In the genomic region with DNA sequence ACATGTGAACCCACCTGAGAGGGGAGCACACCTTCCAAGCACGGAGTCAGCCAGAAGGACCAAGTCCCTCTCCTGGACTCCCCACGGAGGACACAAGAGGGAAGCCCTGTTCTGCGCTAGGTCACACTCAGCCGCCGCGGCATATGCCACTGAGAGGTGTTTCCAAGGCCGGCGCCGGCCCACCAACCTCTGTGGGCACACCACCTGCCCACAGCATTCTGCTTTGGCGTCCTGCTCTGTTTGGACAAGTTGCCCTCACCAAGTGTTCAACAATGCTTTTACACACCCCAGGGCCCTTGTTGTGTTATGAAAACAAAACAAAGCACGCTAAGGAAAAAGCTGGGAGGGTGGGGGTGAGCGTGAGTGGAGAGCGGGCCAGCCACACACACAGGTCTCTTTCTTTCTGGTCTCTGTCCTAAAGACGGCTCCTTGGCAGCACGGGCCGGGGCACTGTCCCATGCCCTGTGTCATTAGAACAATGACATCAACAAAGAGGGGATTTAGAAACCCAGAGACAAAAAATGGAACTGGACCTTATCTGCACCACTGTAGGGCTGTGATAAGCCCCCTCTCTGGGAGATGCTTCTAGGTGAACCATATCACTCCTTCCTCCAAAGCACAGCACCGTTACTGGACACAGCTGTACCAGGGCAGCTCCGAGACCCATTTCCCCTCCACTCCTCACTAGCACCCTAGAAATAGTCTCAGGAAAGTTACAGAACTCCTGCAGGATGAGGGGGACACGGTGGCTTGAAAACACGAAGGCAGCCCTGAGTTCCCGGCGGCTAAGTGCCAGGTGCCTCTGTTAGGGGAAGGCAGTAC, we compare ENCODE assay signal across 8 cellular contexts. TPM values are rescaled to one million over a fixed set of nuclear protein-coding genes. Genes with fewer than 3 reads are reported as not detected.
A peak's percentile ranks its signal among the peaks of the same experiment; 100 is the strongest.
DNase-seq lines count a peak whose midpoint lies in the region; ATAC-seq and TF ChIP-seq lines count a peak whose summit lies in the region.

No MANE protein-coding gene starts in this region.

- intact Hi-C loops in psoas muscle (cut with DNase I), result loop anchor here in 1 of 2 donors (5.0 kb wide), 1 partner anchor 106 kb away; no protein-coding TSS in a partner anchor

- H3K79me2 ChIP-seq in DND-41 (ENCODE audit: insufficient read depth, low read length), result peaks cover 52% of the 10 kb centered on the region
- peaks cover 91% of the 10 kb centered on the region for H3K79me2 ChIP-seq in fibroblast of lung (ENCODE audit: control insufficient read depth, insufficient read depth, low read length)

- H3K4me3 ChIP-seq in DND-41 (ENCODE audit: low read depth in 1 of 2, low read length in 2 of 2), result peak overlapping the region in 1 of 2 experiments; percentile 28; a peak in 1 of 4 replicates
- H3K4me3 ChIP-seq in SJSA1, result no peak overlapping the region
- no peak overlapping the region for H3K4me3 ChIP-seq in fibroblast of lung (replicated peaks in 1 of 4; ENCODE audit: control extremely low read depth in 1 of 4, insufficient read depth in 1 of 4, low read depth in 3 of 4, low read length in 4 of 4)
- peak overlapping the region; percentile 22 for H3K4me3 ChIP-seq in psoas muscle

- DNase-seq in DND-41 (peak; percentile 32), SJSA1 (ENCODE audit: low read depth in 1 of 2, low spot score in 2 of 2) (peak; percentile 79 to 85), fibroblast of lung (ENCODE audit: low read depth in 2 of 2) (no peak), psoas muscle (no peak), germinal center (ENCODE audit: low spot score) (no peak), left lobe of liver (ENCODE audit: low spot score) (no peak), AG08395 (ENCODE audit: low spot score) (no peak), ecto neural progenitor cell (ENCODE audit: low spot score) (no peak)

- TF ChIP-seq CTCF in DND-41 (IDR thresholded peaks at IDR 0.05; ENCODE audit: borderline replicate concordance, extremely low read depth, low read length, poor library complexity, severe bottlenecking) (no peak), fibroblast of lung (conservative IDR thresholded peaks at IDR 0.05 in 1 of 2, IDR thresholded peaks at IDR 0.05 in 1 of 2; ENCODE audit: low read depth in 1 of 2, low read length in 2 of 2) (no peak), psoas muscle (IDR thresholded peaks at IDR 0.05) (no peak)

- H3K9ac ChIP-seq in DND-41 (ENCODE audit: low read depth, low read length) (peak overlapping the region; percentile 48), fibroblast of lung (ENCODE audit: insufficient read depth, low read length) (no peak overlapping the region)

- 48 to 60% (median 50%) methylated on average over 22 of the region's 22 CpGs for WGBS in psoas muscle, 3 donors

- H3K4me1 ChIP-seq in DND-41 (ENCODE audit: insufficient read depth, low read length) (peaks cover 62% of the 10 kb centered on the region), SJSA1 (replicated peaks) (peaks cover 97% of the 10 kb centered on the region), fibroblast of lung (ENCODE audit: control insufficient read depth, extremely low read depth, insufficient read depth, low read length) (peaks cover 64% of the 10 kb centered on the region), psoas muscle (peaks cover 86% of the 10 kb centered on the region)

- H2AFZ ChIP-seq in DND-41 (ENCODE audit: low read depth, low read length) (peak overlapping the region; percentile 40), fibroblast of lung (ENCODE audit: low read length) (no peak overlapping the region)

- H3K9me3 ChIP-seq in DND-41 (ENCODE audit: insufficient read depth, low read length, severe bottlenecking) (no peaks in the 10 kb centered on the region), SJSA1 (replicated peaks) (no peaks in the 10 kb centered on the region), fibroblast of lung (ENCODE audit: control insufficient read depth, insufficient read depth, low read depth, low read length) (no peaks in the 10 kb centered on the region), psoas muscle (no peaks in the 10 kb centered on the region)

- H3K36me3 ChIP-seq in DND-41 (ENCODE audit: insufficient read depth, low read length) (no peaks in the 10 kb centered on the region; the same call in 1 of the 2 replicates), SJSA1 (peaks cover 66% of the 10 kb centered on the region), fibroblast of lung (ENCODE audit: control insufficient read depth, insufficient read depth, low read length) (no peaks in the 10 kb centered on the region), psoas muscle (ENCODE audit: insufficient read depth in 1 of 2, low read depth in 1 of 2) (no peaks in the 10 kb centered on the region)

- H3K27me3 ChIP-seq in DND-41 (ENCODE audit: insufficient read depth, low read length, poor library complexity) (no peaks in the 10 kb centered on the region), SJSA1 (replicated peaks) (no peaks in the 10 kb centered on the region), fibroblast of lung (ENCODE audit: control insufficient read depth, insufficient read depth, low read length) (no peaks in the 10 kb centered on the region), psoas muscle (ENCODE audit: insufficient read depth in 3 of 3, low read length in 2 of 3) (no peaks in the 10 kb centered on the region)

- H3K27ac ChIP-seq in DND-41 (ENCODE audit: low read length) (peak overlapping the region; percentile 88), SJSA1 (peak overlapping the region; percentile 18), fibroblast of lung (ENCODE audit: insufficient read depth, low read length) (peak overlapping the region; percentile 63), psoas muscle (peak overlapping the region; percentile 75)

- ATAC-seq in DND-41 (ENCODE audit: insufficient read depth, low read depth), result 0 out of 3 replicates have a peak, but pooled peaks have one; percentile 10
- peak in 2 of 4 donors; percentile 12 to 27 for ATAC-seq in psoas muscle
- ATAC-seq in left lobe of liver, result no peak

- H3K4me2 ChIP-seq in DND-41 (ENCODE audit: insufficient read depth, low read length), result peak overlapping the region; percentile 45
- peak overlapping the region; percentile 75 for H3K4me2 ChIP-seq in fibroblast of lung (ENCODE audit: extremely low read depth, insufficient read depth, low read length)

- H4K20me1 ChIP-seq in DND-41 (ENCODE audit: insufficient read depth, low read length) (no peaks in the 10 kb centered on the region), fibroblast of lung (ENCODE audit: control insufficient read depth, extremely low read depth, insufficient read depth, low read length) (no peaks in the 10 kb centered on the region)

RNA-seq across cellular contexts. Expression of a gene that starts 17.0 kb away (rescaled TPM):
- total RNA-seq in SJSA1 (2014; rRNA removed; shearing (Covaris generic)), result 52.2 and 64.5 TPM in 2 replicates
- total RNA-seq in fibroblast of lung, result 16.3 and 23.1 TPM in 2 replicates
- polyA plus RNA-seq in fibroblast of lung, result 6.1 and 8.1 TPM in 2 replicates
- 5.0 and 7.1 TPM in 2 replicates for polyA plus RNA-seq in fibroblast of lung (2012)
- polyA minus RNA-seq in fibroblast of lung (ENCODE audit: low replicate concordance), result 14.3 and 26.8 TPM in 2 replicates
- 10 to 100 TPM in 2 of 4 donors, 1 to 10 TPM in 2; 8.4 to 14.7 (median 10.4) TPM for total RNA-seq in psoas muscle
- polyA plus RNA-seq in psoas muscle, result 1 to 10 TPM; 5.4 to 6.1 (median 5.8) TPM
- 12.4 TPM for total RNA-seq in left lobe of liver

Comparison
In these comparisons a context has a peak if more than half of its experiments do, and no peak if none do; other contexts are left out.
1. DNase-seq: peak in DND-41 (single experiment) and SJSA1 (2 of 2); none in fibroblast of lung (0 of 2), psoas muscle (0 of 2), germinal center (single experiment), left lobe of liver (single experiment), AG08395 (single experiment) and ecto neural progenitor cell (single experiment).
2. H3K27ac ChIP-seq: peak in every context shown above with its lines; median percentile 88 in DND-41; 75 in psoas muscle; 63 in fibroblast of lung; 18 in SJSA1.